Comparison of ENCODE assay signal across 12 cellular contexts in the genomic region with DNA sequence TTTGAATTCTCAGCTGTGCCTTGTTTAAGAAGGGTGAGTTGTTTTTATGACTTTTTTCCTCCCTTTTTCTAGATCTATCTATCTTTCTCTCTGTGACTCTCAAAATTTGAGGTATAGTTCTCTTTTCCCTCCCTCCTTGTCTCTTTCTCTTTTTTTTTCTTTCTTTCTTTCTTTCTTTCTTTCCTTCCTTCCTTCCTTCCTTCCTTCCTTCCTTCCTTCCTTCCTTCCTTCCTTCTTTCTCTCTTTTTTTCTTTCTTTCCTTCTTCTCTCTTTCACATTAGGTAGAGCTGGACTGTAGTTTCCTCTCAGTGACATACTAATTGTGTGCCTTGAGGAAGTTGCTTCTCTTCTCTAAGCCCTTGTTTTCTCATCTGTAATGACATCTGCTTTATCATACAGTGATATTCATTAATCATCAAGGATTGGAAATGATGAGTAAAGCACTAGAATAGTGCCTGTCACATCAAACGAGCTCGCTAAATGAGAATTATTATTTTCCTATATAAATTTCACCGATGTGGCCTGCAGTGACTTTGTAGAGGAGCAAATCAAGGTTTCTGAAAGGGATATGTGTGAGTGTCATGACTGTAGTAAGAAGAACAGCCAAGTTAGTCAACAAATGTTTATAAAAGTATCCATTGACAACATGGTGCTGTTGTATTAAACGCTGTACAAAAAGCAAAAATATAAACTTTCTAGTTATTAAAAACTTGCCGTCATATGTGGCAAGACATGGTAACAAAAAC.
DNase-seq lines count a peak whose midpoint lies in the region; ATAC-seq and TF ChIP-seq lines count a peak whose summit lies in the region.
"Had no signal": no experiment of that assay in that cellular context is flagged by ENCODE, and none has a peak within 500 bp of the region (broad histone marks: within the 10 kb centered on the region; RNA-seq: fewer than 3 reads in every experiment).

No MANE protein-coding gene starts in this region.

- H4K20me1 ChIP-seq in SK-N-SH (ENCODE audit: insufficient read depth): no peaks in the 10 kb centered on the region

- CTCF ChIA-PET in SK-N-SH (lab: Yijun Ruan, JAX): interaction anchor here (1.7 kb wide), 1 partner anchor 9 kb away, joined by 5 read pairs; no protein-coding TSS in a partner anchor

- H3K9me3 Mint-ChIP-seq in type B pancreatic cell: peaks cover 14% of the 10 kb centered on the region

- WGBS in heart left ventricle, 4 donors: 69 to 74% (median 72%) methylated on average over 5 of the region's 5 CpGs
- WGBS in SK-N-SH (ENCODE audit: low lambda C conversion rate): 62% methylated on average over 5 of the region's 5 CpGs

- TF ChIP-seq RAD21 in SK-N-SH (IDR thresholded peaks at IDR 0.05; ENCODE audit: low read length): no peak

- H3K9me3 ChIP-seq in cardiac muscle cell (ENCODE audit: low read depth): no peaks in the 10 kb centered on the region
- no peaks in the 10 kb centered on the region for H3K9me3 ChIP-seq in heart left ventricle
- no peaks in the 10 kb centered on the region for H3K9me3 ChIP-seq in SK-N-SH

- peak overlapping the region; percentile 1 for H3K4me3 Mint-ChIP-seq in type B pancreatic cell

- H3F3A ChIP-seq in SK-N-SH (replicated peaks; ENCODE audit: insufficient read depth): peaks cover 9% of the 10 kb centered on the region

- H3K36me3 ChIP-seq in cardiac muscle cell (no peaks in the 10 kb centered on the region), heart left ventricle (no peaks in the 10 kb centered on the region), SK-N-SH (replicated peaks in 1 of 2; ENCODE audit: control insufficient read depth in 1 of 2, insufficient read depth in 2 of 2, low read length in 1 of 2) (peaks cover 0 to 5% of the 10 kb centered on the region in 2 experiments)

- ATAC-seq in heart left ventricle (no peak), foreskin keratinocyte (peak; percentile 42), HG02623 (IDR thresholded peaks at IDR 0.05; ENCODE audit: unreplicated experiment) (no peak)

- H3K4me1 ChIP-seq in cardiac muscle cell (ENCODE audit: low read depth) (peaks cover 35% of the 10 kb centered on the region), heart left ventricle (peaks cover 0 to 34% (median 18%) of the 10 kb centered on the region in 12 donors), SK-N-SH (ENCODE audit: control insufficient read depth in 1 of 2, insufficient read depth in 2 of 2, low read depth in 1 of 2, low read length in 1 of 2) (peaks cover 8 to 27% of the 10 kb centered on the region in 2 experiments), foreskin keratinocyte (peaks cover 62% of the 10 kb centered on the region)

- peak overlapping the region; percentile 35 for H3K27ac Mint-ChIP-seq in type B pancreatic cell

- no peak for TF ChIP-seq POLR2A in heart left ventricle (IDR thresholded peaks at IDR 0.05)

- no peak overlapping the region for H2AFZ ChIP-seq in SK-N-SH (ENCODE audit: low read depth)

- DNase-seq in cardiac muscle cell (ENCODE audit: low read depth in 1 of 2, low spot score in 1 of 2): no peak
- no peak for DNase-seq in heart left ventricle
- no peak for DNase-seq in SK-N-SH
- DNase-seq in foreskin keratinocyte: no peak
- no peak for DNase-seq in type B pancreatic cell (ENCODE audit: extremely low spot score, unreplicated experiment)
- DNase-seq in ecto neural progenitor cell (ENCODE audit: low spot score): no peak
- no peak for DNase-seq in NCI-H345 (lab: John Stamatoyannopoulos, UW)
- DNase-seq: cerebellar nuclear complex; DND-41; erythroblast; stimulated activated CD4-positive, alpha-beta T cell treated with anti-CD3 and anti-CD28 coated beads, Interleukin-2, amount 100 ng/mL, for 24 hours had no signal

- no peaks in the 10 kb centered on the region for H3K27me3 Mint-ChIP-seq in type B pancreatic cell

- H3K27me3 ChIP-seq in cardiac muscle cell (no peaks in the 10 kb centered on the region), heart left ventricle (no peaks in the 10 kb centered on the region), SK-N-SH (ENCODE audit: insufficient read depth) (no peaks in the 10 kb centered on the region), foreskin keratinocyte (no peaks in the 10 kb centered on the region)

- H3K27ac ChIP-seq in cardiac muscle cell (peak overlapping the region; percentile 79), heart left ventricle (peak overlapping the region in 5 of 12 donors; percentile 8 to 44 (median 28)), SK-N-SH (ENCODE audit: low read depth in 2 of 2, low read length in 1 of 2) (peak overlapping the region in 1 of 2 experiments; percentile 25; a peak in 1 of 4 replicates), foreskin keratinocyte (peak overlapping the region; percentile 94)

- TF ChIP-seq EP300 in SK-N-SH (IDR thresholded peaks at IDR 0.05; ENCODE audit: borderline replicate concordance in 1 of 2, low read depth in 1 of 2, low read length in 1 of 2): no peak

- H3K79me2 ChIP-seq in SK-N-SH (ENCODE audit: insufficient read depth): no peaks in the 10 kb centered on the region

- intact Hi-C loops in heart left ventricle (cut with DNase I): no loop called here

- H3K4me2 ChIP-seq in SK-N-SH: no peak overlapping the region

- H3K9ac ChIP-seq in SK-N-SH: no peak overlapping the region

- H3K4me3 ChIP-seq in cardiac muscle cell (no peak overlapping the region), heart left ventricle (no peak overlapping the region), SK-N-SH (ENCODE audit: low read depth in 2 of 2, low read length in 1 of 2) (no peak overlapping the region)

- peaks cover 4% of the 10 kb centered on the region for H3K36me3 Mint-ChIP-seq in type B pancreatic cell

- no peak for TF ChIP-seq CTCF in cardiac muscle cell (IDR thresholded peaks at IDR 0.05; ENCODE audit: low read depth, low read length)
- TF ChIP-seq CTCF in heart left ventricle (IDR thresholded peaks at IDR 0.05): no peak
- no peak for TF ChIP-seq CTCF in SK-N-SH (IDR thresholded peaks at IDR 0.05)
- TF ChIP-seq CTCF in foreskin keratinocyte (conservative IDR thresholded peaks at IDR 0.05): no peak
- TF ChIP-seq CTCF in type B pancreatic cell (conservative IDR thresholded peaks at IDR 0.05): no peak

- H3K9me2 ChIP-seq in SK-N-SH: no peaks in the 10 kb centered on the region

- peaks cover 31% of the 10 kb centered on the region for H3K4me1 Mint-ChIP-seq in type B pancreatic cell (ENCODE audit: unreplicated experiment)

- POLR2A ChIA-PET in SK-N-SH (lab: Yijun Ruan, JAX): no interaction called here

TF ChIP-seq in SK-N-SH, 30 proteins besides CTCF, POLR2A, EP300 and RAD21:
- no peak for TF ChIP-seq FOXJ3 (CRISPR knock-in tag; IDR thresholded peaks at IDR 0.05)
- TF ChIP-seq, protein P1, sequence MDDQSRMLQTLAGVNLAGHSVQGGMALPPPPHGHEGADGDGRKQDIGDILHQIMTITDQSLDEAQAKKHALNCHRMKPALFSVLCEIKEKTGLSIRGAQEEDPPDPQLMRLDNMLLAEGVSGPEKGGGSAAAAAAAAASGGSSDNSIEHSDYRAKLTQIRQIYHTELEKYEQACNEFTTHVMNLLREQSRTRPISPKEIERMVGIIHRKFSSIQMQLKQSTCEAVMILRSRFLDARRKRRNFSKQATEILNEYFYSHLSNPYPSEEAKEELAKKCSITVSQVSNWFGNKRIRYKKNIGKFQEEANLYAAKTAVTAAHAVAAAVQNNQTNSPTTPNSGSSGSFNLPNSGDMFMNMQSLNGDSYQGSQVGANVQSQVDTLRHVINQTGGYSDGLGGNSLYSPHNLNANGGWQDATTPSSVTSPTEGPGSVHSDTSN (IDR thresholded peaks at IDR 0.05): peak; percentile 50
